Comparison of ENCODE assay signal across 24 cellular contexts in genomic region chr2:133975135-133975534, GRCh38.
"Had no signal": no experiment of that assay in that cellular context is flagged by ENCODE, and none has a peak within 500 bp of the region (broad histone marks: within the 10 kb centered on the region; RNA-seq: fewer than 3 reads in every experiment).

No MANE protein-coding gene starts in this region.

- DNase-seq: cortex of kidney; dorsolateral prefrontal cortex; effector memory CD4-positive, alpha-beta T cell; gastrocnemius medialis; heart right ventricle; hypothalamus; mammary epithelial cell; naive thymus-derived CD4-positive, alpha-beta T cell; nephron progenitor cell; posterior cingulate gyrus; spleen; stimulated activated CD4-positive, alpha-beta T cell treated with anti-CD3 and anti-CD28 coated beads, Interleukin-15, amount 100 ng/mL, for 24 hours; stimulated activated CD4-positive, alpha-beta T cell treated with anti-CD3 and anti-CD28 coated beads, Interleukin-1b, Interleukin-23, amount 100 ng/mL, for 48 hours; stimulated activated CD4-positive, alpha-beta T cell treated with anti-CD3 and anti-CD28 coated beads, Interleukin-4, amount 100 ng/mL, for 24 hours; stimulated activated naive B cell treated with anti-CD40 and anti-IgM and Interleukin-4, amounts not matched to agents 10 μg/mL and 1 μg/mL and 100 μg/mL, for 72 hours; stimulated activated naive CD8-positive, alpha-beta T cell treated with anti-CD3 and anti-CD28 coated beads, Interleukin-15, amount 100 ng/mL, for 72 hours; testis had no signal

- H3K27ac Mint-ChIP-seq: nephron progenitor cell; stimulated activated naive B cell treated with anti-CD40 and anti-IgM and Interleukin-4, amounts not matched to agents 10 μg/mL and 1 μg/mL and 100 μg/mL, for 72 hours had no signal

- H3K36me3 Mint-ChIP-seq: naive thymus-derived CD4-positive, alpha-beta T cell; stimulated activated naive B cell treated with anti-CD40 and anti-IgM and Interleukin-4, amounts not matched to agents 10 μg/mL and 1 μg/mL and 100 μg/mL, for 72 hours had no signal

- H3K36me3 ChIP-seq: esophagus muscularis mucosa, gastrocnemius medialis, heart right ventricle, neutrophil, spleen, tibial nerve had no signal

- H3K4me3 Mint-ChIP-seq: naive thymus-derived CD4-positive, alpha-beta T cell; nephron progenitor cell; stimulated activated naive B cell treated with anti-CD40 and anti-IgM and Interleukin-4, amounts not matched to agents 10 μg/mL and 1 μg/mL and 100 μg/mL, for 72 hours; stimulated activated naive CD8-positive, alpha-beta T cell treated with anti-CD3 and anti-CD28 coated beads, Interleukin-15, amount 100 ng/mL, for 72 hours had no signal

- H3K9me3 Mint-ChIP-seq: naive thymus-derived CD4-positive, alpha-beta T cell; nephron progenitor cell; stimulated activated naive B cell treated with anti-CD40 and anti-IgM and Interleukin-4, amounts not matched to agents 10 μg/mL and 1 μg/mL and 100 μg/mL, for 72 hours; stimulated activated naive CD8-positive, alpha-beta T cell treated with anti-CD3 and anti-CD28 coated beads, Interleukin-15, amount 100 ng/mL, for 72 hours had no signal

- H3K9me3 ChIP-seq: esophagus muscularis mucosa, gastrocnemius medialis, heart right ventricle, neutrophil, spleen, testis had no signal

- H3K4me1 Mint-ChIP-seq: nephron progenitor cell had no signal

- FAIRE-seq: islet of Langerhans had no signal

- H3K27me3 ChIP-seq: dorsolateral prefrontal cortex, esophagus muscularis mucosa, gastrocnemius medialis, heart right ventricle, neutrophil, testis, tibial nerve had no signal

- ATAC-seq: gastrocnemius medialis; left lobe of liver; naive thymus-derived CD4-positive, alpha-beta T cell; sciatic nerve; stimulated activated naive CD8-positive, alpha-beta T cell treated with anti-CD3 and anti-CD28 coated beads, Interleukin-15, amount 100 ng/mL, for 72 hours had no signal

- H3K27ac ChIP-seq: dorsolateral prefrontal cortex, epithelial cell of prostate, esophagus muscularis mucosa, gastrocnemius medialis, heart right ventricle, neutrophil, spleen, testis, tibial nerve had no signal

- H3K4me3 ChIP-seq: dorsolateral prefrontal cortex, esophagus muscularis mucosa, gastrocnemius medialis, heart right ventricle, spleen, testis, tibial nerve had no signal
